In genomic region chr2:225437319-225437718, GRCh38 we compare ENCODE assay signal across 32 cellular contexts. TPM values are rescaled to one million over a fixed set of nuclear protein-coding genes. Genes with fewer than 3 reads are reported as not detected.
"Had no signal": no experiment of that assay in that cellular context is flagged by ENCODE, and none has a peak within 500 bp of the region (broad histone marks: within the 10 kb centered on the region; RNA-seq: fewer than 3 reads in every experiment).

No MANE protein-coding gene starts in this region.

- H3K27ac ChIP-seq: brain microvascular endothelial cell, coronary artery, dorsolateral prefrontal cortex, WERI-Rb-1 had no signal

- ATAC-seq: activated CD4-positive, CD25-positive, alpha-beta regulatory T cell treated with anti-CD3 and anti-CD28 coated beads, Interleukin-2, amount 50 U/mL, for 24 hours; activated CD8-positive, alpha-beta T cell treated with anti-CD3 and anti-CD28 coated beads for 36 hours; activated T-cell treated with anti-CD3 and anti-CD28 coated beads, Interleukin-2, amount 50 U/mL, for 4 hours; activated T-helper 17 cell treated with anti-CD3 and anti-CD28 coated beads, Interleukin-2, amount 50 U/mL, for 72 hours; esophagus mucosa; T-helper 17 cell had no signal

- H3K4me1 Mint-ChIP-seq: activated B cell treated with CpG ODN at 0.5 μM for 24 hours; activated T-helper 17 cell treated with anti-CD3 and anti-CD28 coated beads, Interleukin-2, amount 50 U/mL, for 72 hours; central memory CD8-positive, alpha-beta T cell; endodermal cell; T-helper 17 cell had no signal

- H3K4me3 Mint-ChIP-seq: activated B cell treated with CpG ODN at 0.5 μM for 24 hours; activated CD8-positive, alpha-beta T cell treated with anti-CD3 and anti-CD28 coated beads for 36 hours; activated naive CD8-positive, alpha-beta T cell; activated T-cell treated with anti-CD3 and anti-CD28 coated beads, Interleukin-2, amount 50 U/mL, for 4 hours; activated T-helper 17 cell treated with anti-CD3 and anti-CD28 coated beads, Interleukin-2, amount 50 U/mL, for 72 hours; central memory CD8-positive, alpha-beta T cell; dendritic cell treated with granulocyte-macrophage colony-stimulating factor and Interleukin-4, amounts not matched to agents 40 ng/mL and 50 ng/mL, for 4 days; endodermal cell; T-helper 17 cell; T-helper 2 cell treated with Interferon-gamma antibody and Interleukin-4, amounts not matched to agents 5 μg/mL and 100 μg/mL, for 36 hours had no signal

- H3K4me3 ChIP-seq: coronary artery, dorsolateral prefrontal cortex had no signal

- H3K27ac Mint-ChIP-seq: activated B cell treated with CpG ODN at 0.5 μM for 24 hours; activated CD8-positive, alpha-beta T cell treated with anti-CD3 and anti-CD28 coated beads for 36 hours; activated naive CD8-positive, alpha-beta T cell; activated T-helper 17 cell treated with anti-CD3 and anti-CD28 coated beads, Interleukin-2, amount 50 U/mL, for 72 hours; dendritic cell treated with granulocyte-macrophage colony-stimulating factor and Interleukin-4, amounts not matched to agents 40 ng/mL and 50 ng/mL, for 4 days; endodermal cell; T-helper 17 cell; T-helper 2 cell treated with Interferon-gamma antibody and Interleukin-4, amounts not matched to agents 5 μg/mL and 100 μg/mL, for 36 hours had no signal

- H3K27me3 Mint-ChIP-seq: activated B cell treated with CpG ODN at 0.5 μM for 24 hours; dendritic cell treated with granulocyte-macrophage colony-stimulating factor and Interleukin-4, amounts not matched to agents 40 ng/mL and 50 ng/mL, for 4 days had no signal

- H3K36me3 ChIP-seq: brain microvascular endothelial cell, WERI-Rb-1 had no signal

- DNase-seq: activated B cell treated with CpG ODN at 0.5 μM for 24 hours; activated CD4-positive, alpha-beta T cell treated with anti-CD3 and anti-CD28 coated beads for 48 hours; activated CD4-positive, alpha-beta T cell treated with anti-CD3 and anti-CD28 coated beads, Interleukin-2, amount 50 U/mL, for 1 hour; activated CD4-positive, alpha-beta T cell treated with anti-CD3 and anti-CD28 coated beads, Interleukin-2, amount 50 U/mL, for 48 hours; activated CD8-positive, alpha-beta memory T cell treated with anti-CD3 and anti-CD28 coated beads for 24 hours; activated CD8-positive, alpha-beta T cell treated with anti-CD3 and anti-CD28 coated beads for 36 hours; activated effector memory CD4-positive, alpha-beta T cell treated with Interleukin-2 at 50 U/mL for 16 hours; activated gamma-delta T cell treated with Interleukin-2 at 50 U/mL for 16 hours; activated naive CD4-positive, alpha-beta T cell treated with anti-CD3 and anti-CD28 coated beads, Interleukin-2, amount 50 U/mL, for 16 hours; activated naive CD4-positive, alpha-beta T cell treated with Interleukin-2 at 50 U/mL for 16 hours; activated T-cell treated with anti-CD3 and anti-CD28 coated beads, Interleukin-2, amount 50 U/mL, for 4 hours; amniotic stem cell; anterior cingulate cortex; brain microvascular endothelial cell; dorsolateral prefrontal cortex; effector memory CD4-positive, alpha-beta T cell; endodermal cell; foreskin fibroblast; T-helper 1 cell; T-helper 17 cell; T1000; WERI-Rb-1 had no signal

- H3K9me3 Mint-ChIP-seq: activated B cell treated with CpG ODN at 0.5 μM for 24 hours; activated CD8-positive, alpha-beta T cell treated with anti-CD3 and anti-CD28 coated beads for 36 hours; activated T-cell treated with anti-CD3 and anti-CD28 coated beads, Interleukin-2, amount 50 U/mL, for 4 hours; activated T-helper 17 cell treated with anti-CD3 and anti-CD28 coated beads, Interleukin-2, amount 50 U/mL, for 72 hours; central memory CD8-positive, alpha-beta T cell; endodermal cell; T-helper 2 cell treated with Interferon-gamma antibody and Interleukin-4, amounts not matched to agents 5 μg/mL and 100 μg/mL, for 36 hours had no signal

- H3K36me3 Mint-ChIP-seq: activated naive CD8-positive, alpha-beta T cell had no signal

- H3K27me3 ChIP-seq: brain microvascular endothelial cell, dorsolateral prefrontal cortex had no signal

RNA-seq across cellular contexts. Expression of gene NYAP2, which starts 37.8 kb away (rescaled TPM):
- total RNA-seq: activated CD8-positive, alpha-beta T cell treated with anti-CD3 and anti-CD28 coated beads for 36 hours; bronchial epithelial cell; endodermal cell; epithelial cell of proximal tubule had no signal
